Comparison of ENCODE assay signal across 11 cellular contexts in genomic region chr5:111242606-111243005, GRCh38.
"Had no signal": no experiment of that assay in that cellular context is flagged by ENCODE, and none has a peak within 500 bp of the region (broad histone marks: within the 10 kb centered on the region; RNA-seq: fewer than 3 reads in every experiment).

No MANE protein-coding gene starts in this region.

- H3K36me3 ChIP-seq: ovary, sigmoid colon, spleen, tibial artery had no signal

- H3K9me3 Mint-ChIP-seq: mesothelial cell of epicardium had no signal

- H3K27ac Mint-ChIP-seq: mesothelial cell of epicardium had no signal

- H3K4me3 Mint-ChIP-seq: mesothelial cell of epicardium had no signal

- H3K9me3 ChIP-seq: ovary, sigmoid colon, spleen, tibial artery had no signal

- DNase-seq: activated CD4-positive, alpha-beta T cell treated with anti-CD3 and anti-CD28 coated beads for 48 hours; activated T-cell treated with anti-CD3 and anti-CD28 coated beads for 4 hours; dorsolateral prefrontal cortex; ovary; sigmoid colon; spleen; stimulated activated CD4-positive, alpha-beta T cell treated with anti-CD3 and anti-CD28 coated beads, Interleukin-1b, Interleukin-23, amount 100 ng/mL, for 48 hours; T-helper 2 cell; tibial artery had no signal

- H3K4me1 ChIP-seq: sigmoid colon, tibial artery had no signal

- H3K27me3 ChIP-seq: dorsolateral prefrontal cortex, ovary, sigmoid colon, spleen, tibial artery had no signal

- H3K4me3 ChIP-seq: dorsolateral prefrontal cortex, lung, ovary, sigmoid colon, spleen, tibial artery had no signal

- H3K36me3 Mint-ChIP-seq: mesothelial cell of epicardium had no signal

- H3K27ac ChIP-seq: ovary, sigmoid colon, spleen, tibial artery had no signal
